In the genomic region with DNA sequence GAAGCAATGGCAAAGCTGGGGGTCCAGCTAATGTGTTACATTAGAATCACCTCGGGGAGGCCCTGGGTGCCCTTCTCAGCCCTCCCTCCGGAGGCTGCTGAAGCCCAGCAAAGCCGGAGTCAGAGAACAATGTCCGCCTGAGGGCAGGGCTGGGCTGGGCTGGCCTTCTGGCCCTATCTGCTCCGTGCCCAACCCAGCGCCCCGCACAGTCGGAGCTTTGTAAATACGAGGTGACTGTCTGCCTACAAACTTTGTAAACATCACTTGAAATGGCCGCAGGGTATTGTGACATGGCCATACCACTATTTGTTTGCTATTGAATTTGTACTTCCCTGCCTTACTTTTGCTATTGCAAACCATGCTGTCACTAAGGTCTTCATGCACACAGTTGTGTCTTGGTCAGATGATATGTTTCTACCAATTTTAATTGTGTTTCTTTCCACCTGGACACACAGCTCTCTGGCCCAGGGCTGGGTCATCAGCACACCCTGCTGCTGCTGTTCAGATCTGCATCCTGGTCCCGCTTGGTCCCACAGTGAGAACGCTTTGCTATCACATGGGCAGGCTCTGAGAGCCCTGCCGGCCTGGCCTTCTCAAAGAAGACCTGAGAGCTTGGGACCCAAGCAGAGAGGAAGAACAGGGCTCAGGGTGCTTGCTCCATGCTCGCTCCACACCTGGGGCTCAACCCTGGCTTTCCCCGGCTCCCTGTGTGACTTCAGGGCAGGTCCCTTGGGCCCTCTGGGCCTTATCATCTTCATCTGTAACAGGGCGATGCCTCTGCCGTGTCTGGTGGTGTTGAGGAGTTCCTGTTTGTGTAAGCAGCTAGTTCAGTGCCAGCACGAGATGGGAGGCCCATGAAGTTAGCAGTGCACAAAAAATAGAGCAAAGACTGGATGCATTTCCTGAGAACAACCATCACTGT, we compare ENCODE assay signal across 1 cellular context.
TF ChIP-seq lines count a peak whose summit lies in the region.

No MANE protein-coding gene starts in this region.

TF ChIP-seq in HepG2, 621 proteins besides CTCF, POLR2A, EP300 and RAD21 (continued from another document and continues in another):
- TF ChIP-seq, protein P1, sequence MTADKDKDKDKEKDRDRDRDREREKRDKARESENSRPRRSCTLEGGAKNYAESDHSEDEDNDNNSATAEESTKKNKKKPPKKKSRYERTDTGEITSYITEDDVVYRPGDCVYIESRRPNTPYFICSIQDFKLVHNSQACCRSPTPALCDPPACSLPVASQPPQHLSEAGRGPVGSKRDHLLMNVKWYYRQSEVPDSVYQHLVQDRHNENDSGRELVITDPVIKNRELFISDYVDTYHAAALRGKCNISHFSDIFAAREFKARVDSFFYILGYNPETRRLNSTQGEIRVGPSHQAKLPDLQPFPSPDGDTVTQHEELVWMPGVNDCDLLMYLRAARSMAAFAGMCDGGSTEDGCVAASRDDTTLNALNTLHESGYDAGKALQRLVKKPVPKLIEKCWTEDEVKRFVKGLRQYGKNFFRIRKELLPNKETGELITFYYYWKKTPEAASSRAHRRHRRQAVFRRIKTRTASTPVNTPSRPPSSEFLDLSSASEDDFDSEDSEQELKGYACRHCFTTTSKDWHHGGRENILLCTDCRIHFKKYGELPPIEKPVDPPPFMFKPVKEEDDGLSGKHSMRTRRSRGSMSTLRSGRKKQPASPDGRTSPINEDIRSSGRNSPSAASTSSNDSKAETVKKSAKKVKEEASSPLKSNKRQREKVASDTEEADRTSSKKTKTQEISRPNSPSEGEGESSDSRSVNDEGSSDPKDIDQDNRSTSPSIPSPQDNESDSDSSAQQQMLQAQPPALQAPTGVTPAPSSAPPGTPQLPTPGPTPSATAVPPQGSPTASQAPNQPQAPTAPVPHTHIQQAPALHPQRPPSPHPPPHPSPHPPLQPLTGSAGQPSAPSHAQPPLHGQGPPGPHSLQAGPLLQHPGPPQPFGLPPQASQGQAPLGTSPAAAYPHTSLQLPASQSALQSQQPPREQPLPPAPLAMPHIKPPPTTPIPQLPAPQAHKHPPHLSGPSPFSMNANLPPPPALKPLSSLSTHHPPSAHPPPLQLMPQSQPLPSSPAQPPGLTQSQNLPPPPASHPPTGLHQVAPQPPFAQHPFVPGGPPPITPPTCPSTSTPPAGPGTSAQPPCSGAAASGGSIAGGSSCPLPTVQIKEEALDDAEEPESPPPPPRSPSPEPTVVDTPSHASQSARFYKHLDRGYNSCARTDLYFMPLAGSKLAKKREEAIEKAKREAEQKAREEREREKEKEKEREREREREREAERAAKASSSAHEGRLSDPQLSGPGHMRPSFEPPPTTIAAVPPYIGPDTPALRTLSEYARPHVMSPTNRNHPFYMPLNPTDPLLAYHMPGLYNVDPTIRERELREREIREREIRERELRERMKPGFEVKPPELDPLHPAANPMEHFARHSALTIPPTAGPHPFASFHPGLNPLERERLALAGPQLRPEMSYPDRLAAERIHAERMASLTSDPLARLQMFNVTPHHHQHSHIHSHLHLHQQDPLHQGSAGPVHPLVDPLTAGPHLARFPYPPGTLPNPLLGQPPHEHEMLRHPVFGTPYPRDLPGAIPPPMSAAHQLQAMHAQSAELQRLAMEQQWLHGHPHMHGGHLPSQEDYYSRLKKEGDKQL (CRISPR knock-in tag; IDR thresholded peaks at IDR 0.05; ENCODE audit: low read depth): peak; percentile 91
- peak; percentile 61 for TF ChIP-seq ZFY (CRISPR knock-in tag; IDR thresholded peaks at IDR 0.05)
- peak; percentile 62; the same call in 1 of the 2 replicates for TF ChIP-seq ZBTB7A (CRISPR knock-in tag; IDR thresholded peaks at IDR 0.05)
- TF ChIP-seq, protein P2, sequence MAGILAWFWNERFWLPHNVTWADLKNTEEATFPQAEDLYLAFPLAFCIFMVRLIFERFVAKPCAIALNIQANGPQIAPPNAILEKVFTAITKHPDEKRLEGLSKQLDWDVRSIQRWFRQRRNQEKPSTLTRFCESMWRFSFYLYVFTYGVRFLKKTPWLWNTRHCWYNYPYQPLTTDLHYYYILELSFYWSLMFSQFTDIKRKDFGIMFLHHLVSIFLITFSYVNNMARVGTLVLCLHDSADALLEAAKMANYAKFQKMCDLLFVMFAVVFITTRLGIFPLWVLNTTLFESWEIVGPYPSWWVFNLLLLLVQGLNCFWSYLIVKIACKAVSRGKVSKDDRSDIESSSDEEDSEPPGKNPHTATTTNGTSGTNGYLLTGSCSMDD (CRISPR knock-in tag; IDR thresholded peaks at IDR 0.05): no peak
- TF ChIP-seq KLF6 (CRISPR knock-in tag; IDR thresholded peaks at IDR 0.05): peak; percentile 96
- TF ChIP-seq, protein P3, sequence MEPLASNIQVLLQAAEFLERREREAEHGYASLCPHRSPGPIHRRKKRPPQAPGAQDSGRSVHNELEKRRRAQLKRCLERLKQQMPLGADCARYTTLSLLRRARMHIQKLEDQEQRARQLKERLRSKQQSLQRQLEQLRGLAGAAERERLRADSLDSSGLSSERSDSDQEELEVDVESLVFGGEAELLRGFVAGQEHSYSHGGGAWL (CRISPR knock-in tag; IDR thresholded peaks at IDR 0.05): no peak; the same call in 1 of the 2 replicates
- no peak for TF ChIP-seq ZNF550 (CRISPR knock-in tag; IDR thresholded peaks at IDR 0.05; ENCODE audit: borderline replicate concordance)
- no peak for TF ChIP-seq ZNF775 (CRISPR knock-in tag; IDR thresholded peaks at IDR 0.05; ENCODE audit: borderline replicate concordance)
- TF ChIP-seq, protein P4, sequence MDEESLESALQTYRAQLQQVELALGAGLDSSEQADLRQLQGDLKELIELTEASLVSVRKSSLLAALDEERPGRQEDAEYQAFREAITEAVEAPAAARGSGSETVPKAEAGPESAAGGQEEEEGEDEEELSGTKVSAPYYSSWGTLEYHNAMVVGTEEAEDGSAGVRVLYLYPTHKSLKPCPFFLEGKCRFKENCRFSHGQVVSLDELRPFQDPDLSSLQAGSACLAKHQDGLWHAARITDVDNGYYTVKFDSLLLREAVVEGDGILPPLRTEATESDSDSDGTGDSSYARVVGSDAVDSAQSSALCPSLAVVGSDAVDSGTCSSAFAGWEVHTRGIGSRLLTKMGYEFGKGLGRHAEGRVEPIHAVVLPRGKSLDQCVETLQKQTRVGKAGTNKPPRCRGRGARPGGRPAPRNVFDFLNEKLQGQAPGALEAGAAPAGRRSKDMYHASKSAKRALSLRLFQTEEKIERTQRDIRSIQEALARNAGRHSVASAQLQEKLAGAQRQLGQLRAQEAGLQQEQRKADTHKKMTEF (CRISPR knock-in tag; IDR thresholded peaks at IDR 0.05): peak; percentile 99
- no peak for TF ChIP-seq ZSCAN30 (CRISPR knock-in tag; IDR thresholded peaks at IDR 0.05)
- TF ChIP-seq, protein P5, sequence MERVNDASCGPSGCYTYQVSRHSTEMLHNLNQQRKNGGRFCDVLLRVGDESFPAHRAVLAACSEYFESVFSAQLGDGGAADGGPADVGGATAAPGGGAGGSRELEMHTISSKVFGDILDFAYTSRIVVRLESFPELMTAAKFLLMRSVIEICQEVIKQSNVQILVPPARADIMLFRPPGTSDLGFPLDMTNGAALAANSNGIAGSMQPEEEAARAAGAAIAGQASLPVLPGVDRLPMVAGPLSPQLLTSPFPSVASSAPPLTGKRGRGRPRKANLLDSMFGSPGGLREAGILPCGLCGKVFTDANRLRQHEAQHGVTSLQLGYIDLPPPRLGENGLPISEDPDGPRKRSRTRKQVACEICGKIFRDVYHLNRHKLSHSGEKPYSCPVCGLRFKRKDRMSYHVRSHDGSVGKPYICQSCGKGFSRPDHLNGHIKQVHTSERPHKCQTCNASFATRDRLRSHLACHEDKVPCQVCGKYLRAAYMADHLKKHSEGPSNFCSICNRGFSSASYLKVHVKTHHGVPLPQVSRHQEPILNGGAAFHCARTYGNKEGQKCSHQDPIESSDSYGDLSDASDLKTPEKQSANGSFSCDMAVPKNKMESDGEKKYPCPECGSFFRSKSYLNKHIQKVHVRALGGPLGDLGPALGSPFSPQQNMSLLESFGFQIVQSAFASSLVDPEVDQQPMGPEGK (CRISPR knock-in tag; IDR thresholded peaks at IDR 0.05): peak; percentile 65; the same call in 1 of the 2 replicates
- TF ChIP-seq ZNF326 (CRISPR knock-in tag; IDR thresholded peaks at IDR 0.05; ENCODE audit: borderline replicate concordance): no peak
- TF ChIP-seq ZNF260 (CRISPR knock-in tag; IDR thresholded peaks at IDR 0.05; ENCODE audit: borderline replicate concordance, low read depth): no peak
- TF ChIP-seq HMG20A (CRISPR knock-in tag; IDR thresholded peaks at IDR 0.05; ENCODE audit: borderline replicate concordance): peak; percentile 89
- TF ChIP-seq CREM (IDR thresholded peaks at IDR 0.05): peak; percentile 88
- no peak for TF ChIP-seq CREM (CRISPR knock-in tag; IDR thresholded peaks at IDR 0.05)
- peak; percentile 94 for TF ChIP-seq RARA (CRISPR knock-in tag; IDR thresholded peaks at IDR 0.05)
- TF ChIP-seq KAT7 (CRISPR knock-in tag; IDR thresholded peaks at IDR 0.05; ENCODE audit: borderline replicate concordance): peak; percentile 83; the same call in 1 of the 2 replicates
- TF ChIP-seq, protein P6, sequence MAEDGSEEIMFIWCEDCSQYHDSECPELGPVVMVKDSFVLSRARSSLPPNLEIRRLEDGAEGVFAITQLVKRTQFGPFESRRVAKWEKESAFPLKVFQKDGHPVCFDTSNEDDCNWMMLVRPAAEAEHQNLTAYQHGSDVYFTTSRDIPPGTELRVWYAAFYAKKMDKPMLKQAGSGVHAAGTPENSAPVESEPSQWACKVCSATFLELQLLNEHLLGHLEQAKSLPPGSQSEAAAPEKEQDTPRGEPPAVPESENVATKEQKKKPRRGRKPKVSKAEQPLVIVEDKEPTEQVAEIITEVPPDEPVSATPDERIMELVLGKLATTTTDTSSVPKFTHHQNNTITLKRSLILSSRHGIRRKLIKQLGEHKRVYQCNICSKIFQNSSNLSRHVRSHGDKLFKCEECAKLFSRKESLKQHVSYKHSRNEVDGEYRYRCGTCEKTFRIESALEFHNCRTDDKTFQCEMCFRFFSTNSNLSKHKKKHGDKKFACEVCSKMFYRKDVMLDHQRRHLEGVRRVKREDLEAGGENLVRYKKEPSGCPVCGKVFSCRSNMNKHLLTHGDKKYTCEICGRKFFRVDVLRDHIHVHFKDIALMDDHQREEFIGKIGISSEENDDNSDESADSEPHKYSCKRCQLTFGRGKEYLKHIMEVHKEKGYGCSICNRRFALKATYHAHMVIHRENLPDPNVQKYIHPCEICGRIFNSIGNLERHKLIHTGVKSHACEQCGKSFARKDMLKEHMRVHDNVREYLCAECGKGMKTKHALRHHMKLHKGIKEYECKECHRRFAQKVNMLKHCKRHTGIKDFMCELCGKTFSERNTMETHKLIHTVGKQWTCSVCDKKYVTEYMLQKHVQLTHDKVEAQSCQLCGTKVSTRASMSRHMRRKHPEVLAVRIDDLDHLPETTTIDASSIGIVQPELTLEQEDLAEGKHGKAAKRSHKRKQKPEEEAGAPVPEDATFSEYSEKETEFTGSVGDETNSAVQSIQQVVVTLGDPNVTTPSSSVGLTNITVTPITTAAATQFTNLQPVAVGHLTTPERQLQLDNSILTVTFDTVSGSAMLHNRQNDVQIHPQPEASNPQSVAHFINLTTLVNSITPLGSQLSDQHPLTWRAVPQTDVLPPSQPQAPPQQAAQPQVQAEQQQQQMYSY (CRISPR knock-in tag; IDR thresholded peaks at IDR 0.05): no peak
- no peak for TF ChIP-seq ZNF589 (CRISPR knock-in tag; conservative IDR thresholded peaks at IDR 0.05)
- TF ChIP-seq MYNN (CRISPR knock-in tag; IDR thresholded peaks at IDR 0.05; ENCODE audit: low read depth): no peak
- TF ChIP-seq MAZ (IDR thresholded peaks at IDR 0.05; ENCODE audit: borderline replicate concordance, low read depth, low read length): no peak
- peak; percentile 90 for TF ChIP-seq MAZ (CRISPR knock-in tag; IDR thresholded peaks at IDR 0.05; ENCODE audit: low read depth)
- peak; percentile 57; the same call in 1 of the 2 replicates for TF ChIP-seq ZC3H4 (CRISPR knock-in tag; IDR thresholded peaks at IDR 0.05; ENCODE audit: borderline replicate concordance)
- TF ChIP-seq ZNF703 (CRISPR knock-in tag; IDR thresholded peaks at IDR 0.05; ENCODE audit: borderline replicate concordance): peak; percentile 25; the same call in 1 of the 2 replicates
- TF ChIP-seq SMYD3 (CRISPR knock-in tag; IDR thresholded peaks at IDR 0.05): peak; percentile 84; the same call in 1 of the 2 replicates
- TF ChIP-seq, protein P7, sequence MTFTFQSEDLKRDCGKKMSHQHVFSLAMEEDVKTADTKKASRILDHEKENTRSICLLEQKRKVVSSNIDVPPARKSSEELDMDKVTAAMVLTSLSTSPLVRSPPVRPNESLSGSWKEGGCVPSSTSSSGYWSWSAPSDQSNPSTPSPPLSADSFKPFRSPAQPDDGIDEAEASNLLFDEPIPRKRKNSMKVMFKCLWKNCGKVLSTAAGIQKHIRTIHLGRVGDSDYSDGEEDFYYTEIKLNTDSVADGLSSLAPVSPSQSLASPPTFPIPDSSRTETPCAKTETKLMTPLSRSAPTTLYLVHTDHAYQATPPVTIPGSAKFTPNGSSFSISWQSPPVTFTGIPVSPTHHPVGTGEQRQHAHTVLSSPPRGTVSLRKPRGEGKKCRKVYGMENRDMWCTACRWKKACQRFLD (CRISPR knock-in tag; IDR thresholded peaks at IDR 0.05; ENCODE audit: borderline replicate concordance): no peak
- TF ChIP-seq REXO4 (CRISPR knock-in tag; IDR thresholded peaks at IDR 0.05; ENCODE audit: borderline replicate concordance): no peak
- no peak for TF ChIP-seq HNRNPUL1 (IDR thresholded peaks at IDR 0.05; ENCODE audit: low read depth, low read length)
- TF ChIP-seq PAX8 (CRISPR knock-in tag; IDR thresholded peaks at IDR 0.05; ENCODE audit: borderline replicate concordance): no peak
